1 cellular context compared by ENCODE assay signal in genomic region chr14:55411426-55412389, GRCh38.
TF ChIP-seq lines count a peak whose summit lies in the region.

A gene with protein sequence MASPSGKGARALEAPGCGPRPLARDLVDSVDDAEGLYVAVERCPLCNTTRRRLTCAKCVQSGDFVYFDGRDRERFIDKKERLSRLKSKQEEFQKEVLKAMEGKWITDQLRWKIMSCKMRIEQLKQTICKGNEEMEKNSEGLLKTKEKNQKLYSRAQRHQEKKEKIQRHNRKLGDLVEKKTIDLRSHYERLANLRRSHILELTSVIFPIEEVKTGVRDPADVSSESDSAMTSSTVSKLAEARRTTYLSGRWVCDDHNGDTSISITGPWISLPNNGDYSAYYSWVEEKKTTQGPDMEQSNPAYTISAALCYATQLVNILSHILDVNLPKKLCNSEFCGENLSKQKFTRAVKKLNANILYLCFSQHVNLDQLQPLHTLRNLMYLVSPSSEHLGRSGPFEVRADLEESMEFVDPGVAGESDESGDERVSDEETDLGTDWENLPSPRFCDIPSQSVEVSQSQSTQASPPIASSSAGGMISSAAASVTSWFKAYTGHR (minus strand): TSS chr14:55411830. CDS start chr14:55411822, 8 bp downstream.

TF ChIP-seq in K562, 482 proteins besides CTCF, POLR2A, EP300 and RAD21 (continued from another document and continues in another):
- TF ChIP-seq ZNF518B (CRISPR knock-in tag; IDR thresholded peaks at IDR 0.05) (no peak), ZNF740 (CRISPR knock-in tag; IDR thresholded peaks at IDR 0.05) (no peak), ZNF740 (tag; IDR thresholded peaks at IDR 0.05) (no peak), GATAD2B (IDR thresholded peaks at IDR 0.05; ENCODE audit: borderline replicate concordance) (0 out of 2 replicates have a peak, but pooled peaks have one; percentile 31), CC2D1A (IDR thresholded peaks at IDR 0.05) (no peak), IFI16 (CRISPR knock-in tag; IDR thresholded peaks at IDR 0.05) (no peak), ZNF263 (CRISPR knock-in tag; IDR thresholded peaks at IDR 0.05; ENCODE audit: borderline replicate concordance) (no peak), ZNF431 (CRISPR knock-in tag; IDR thresholded peaks at IDR 0.05) (no peak), TCF15 (CRISPR knock-in tag; IDR thresholded peaks at IDR 0.05) (no peak), ZBTB7A (IDR thresholded peaks at IDR 0.05; ENCODE audit: borderline replicate concordance, control insufficient read depth, low read depth, low read length) (peak; percentile 98), ZNF232 (CRISPR knock-in tag; IDR thresholded peaks at IDR 0.05) (no peak), BMI1 (IDR thresholded peaks at IDR 0.05; ENCODE audit: low read length) (no peak), MTA1 (IDR thresholded peaks at IDR 0.05; ENCODE audit: borderline replicate concordance) (no peak), RUNX1 (IDR thresholded peaks at IDR 0.05; ENCODE audit: low read depth) (no peak), STAT5B (CRISPR knock-in tag; IDR thresholded peaks at IDR 0.05) (no peak), RBM34 (IDR thresholded peaks at IDR 0.05; ENCODE audit: borderline replicate concordance, insufficient read depth, low read length) (no peak), MYC (IDR thresholded peaks at IDR 0.05; ENCODE audit: low read depth, low read length) (peak; percentile 84), MYC (CRISPR knock-in tag; IDR thresholded peaks at IDR 0.05; ENCODE audit: borderline replicate concordance, low read depth) (no peak), ZNF830 (CRISPR knock-in tag; IDR thresholded peaks at IDR 0.05) (no peak), MCM5 (IDR thresholded peaks at IDR 0.05; ENCODE audit: low read depth) (no peak), ZNF76 (CRISPR knock-in tag; IDR thresholded peaks at IDR 0.05; ENCODE audit: borderline replicate concordance) (no peak), BDP1 (IDR thresholded peaks at IDR 0.05; ENCODE audit: insufficient read depth, insufficient read length) (no peak), ILK (tag; IDR thresholded peaks at IDR 0.05; ENCODE audit: borderline replicate concordance, low read depth) (no peak), ZNF655 (CRISPR knock-in tag; IDR thresholded peaks at IDR 0.05) (no peak), ELF1 (tag; IDR thresholded peaks at IDR 0.05) (0 out of 2 replicates have a peak, but pooled peaks have one; percentile 32), ZNF165 (CRISPR knock-in tag; IDR thresholded peaks at IDR 0.05; ENCODE audit: borderline replicate concordance) (no peak), ZNF23 (CRISPR knock-in tag; IDR thresholded peaks at IDR 0.05) (no peak), ZC3H8 (IDR thresholded peaks at IDR 0.05) (no peak), HNRNPL (IDR thresholded peaks at IDR 0.05; ENCODE audit: low read depth, low read length) (no peak), SOX6 (IDR thresholded peaks at IDR 0.05) (no peak), ILF3 (IDR thresholded peaks at IDR 0.05; ENCODE audit: borderline replicate concordance) (no peak), NONO (IDR thresholded peaks at IDR 0.05; ENCODE audit: low read depth in 2 of 2, low read length in 1 of 2) (peak in 1 of 2 experiments; percentile 68; a peak in 2 of 4 replicates), CAMTA2 (CRISPR knock-in tag; conservative IDR thresholded peaks at IDR 0.05) (no peak), KDM1A (IDR thresholded peaks at IDR 0.05) (peak in 1 of 2 experiments; percentile 61; a peak in 2 of 4 replicates), ZNF384 (IDR thresholded peaks at IDR 0.05; ENCODE audit: low read depth, low read length) (no peak), HDAC6 (IDR thresholded peaks at IDR 0.05; ENCODE audit: low read depth, low read length) (no peak), CREB1 (IDR thresholded peaks at IDR 0.05) (no peak), CREB1 (CRISPR knock-in tag; IDR thresholded peaks at IDR 0.05) (no peak), ZNF24 (IDR thresholded peaks at IDR 0.05) (no peak), ZNF143 (CRISPR knock-in tag; IDR thresholded peaks at IDR 0.05) (peak; percentile 80)
- TF ChIP-seq, protein P1, sequence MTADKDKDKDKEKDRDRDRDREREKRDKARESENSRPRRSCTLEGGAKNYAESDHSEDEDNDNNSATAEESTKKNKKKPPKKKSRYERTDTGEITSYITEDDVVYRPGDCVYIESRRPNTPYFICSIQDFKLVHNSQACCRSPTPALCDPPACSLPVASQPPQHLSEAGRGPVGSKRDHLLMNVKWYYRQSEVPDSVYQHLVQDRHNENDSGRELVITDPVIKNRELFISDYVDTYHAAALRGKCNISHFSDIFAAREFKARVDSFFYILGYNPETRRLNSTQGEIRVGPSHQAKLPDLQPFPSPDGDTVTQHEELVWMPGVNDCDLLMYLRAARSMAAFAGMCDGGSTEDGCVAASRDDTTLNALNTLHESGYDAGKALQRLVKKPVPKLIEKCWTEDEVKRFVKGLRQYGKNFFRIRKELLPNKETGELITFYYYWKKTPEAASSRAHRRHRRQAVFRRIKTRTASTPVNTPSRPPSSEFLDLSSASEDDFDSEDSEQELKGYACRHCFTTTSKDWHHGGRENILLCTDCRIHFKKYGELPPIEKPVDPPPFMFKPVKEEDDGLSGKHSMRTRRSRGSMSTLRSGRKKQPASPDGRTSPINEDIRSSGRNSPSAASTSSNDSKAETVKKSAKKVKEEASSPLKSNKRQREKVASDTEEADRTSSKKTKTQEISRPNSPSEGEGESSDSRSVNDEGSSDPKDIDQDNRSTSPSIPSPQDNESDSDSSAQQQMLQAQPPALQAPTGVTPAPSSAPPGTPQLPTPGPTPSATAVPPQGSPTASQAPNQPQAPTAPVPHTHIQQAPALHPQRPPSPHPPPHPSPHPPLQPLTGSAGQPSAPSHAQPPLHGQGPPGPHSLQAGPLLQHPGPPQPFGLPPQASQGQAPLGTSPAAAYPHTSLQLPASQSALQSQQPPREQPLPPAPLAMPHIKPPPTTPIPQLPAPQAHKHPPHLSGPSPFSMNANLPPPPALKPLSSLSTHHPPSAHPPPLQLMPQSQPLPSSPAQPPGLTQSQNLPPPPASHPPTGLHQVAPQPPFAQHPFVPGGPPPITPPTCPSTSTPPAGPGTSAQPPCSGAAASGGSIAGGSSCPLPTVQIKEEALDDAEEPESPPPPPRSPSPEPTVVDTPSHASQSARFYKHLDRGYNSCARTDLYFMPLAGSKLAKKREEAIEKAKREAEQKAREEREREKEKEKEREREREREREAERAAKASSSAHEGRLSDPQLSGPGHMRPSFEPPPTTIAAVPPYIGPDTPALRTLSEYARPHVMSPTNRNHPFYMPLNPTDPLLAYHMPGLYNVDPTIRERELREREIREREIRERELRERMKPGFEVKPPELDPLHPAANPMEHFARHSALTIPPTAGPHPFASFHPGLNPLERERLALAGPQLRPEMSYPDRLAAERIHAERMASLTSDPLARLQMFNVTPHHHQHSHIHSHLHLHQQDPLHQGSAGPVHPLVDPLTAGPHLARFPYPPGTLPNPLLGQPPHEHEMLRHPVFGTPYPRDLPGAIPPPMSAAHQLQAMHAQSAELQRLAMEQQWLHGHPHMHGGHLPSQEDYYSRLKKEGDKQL (CRISPR knock-in tag; IDR thresholded peaks at IDR 0.05; ENCODE audit: borderline replicate concordance) = no peak
- TF ChIP-seq, protein P2, sequence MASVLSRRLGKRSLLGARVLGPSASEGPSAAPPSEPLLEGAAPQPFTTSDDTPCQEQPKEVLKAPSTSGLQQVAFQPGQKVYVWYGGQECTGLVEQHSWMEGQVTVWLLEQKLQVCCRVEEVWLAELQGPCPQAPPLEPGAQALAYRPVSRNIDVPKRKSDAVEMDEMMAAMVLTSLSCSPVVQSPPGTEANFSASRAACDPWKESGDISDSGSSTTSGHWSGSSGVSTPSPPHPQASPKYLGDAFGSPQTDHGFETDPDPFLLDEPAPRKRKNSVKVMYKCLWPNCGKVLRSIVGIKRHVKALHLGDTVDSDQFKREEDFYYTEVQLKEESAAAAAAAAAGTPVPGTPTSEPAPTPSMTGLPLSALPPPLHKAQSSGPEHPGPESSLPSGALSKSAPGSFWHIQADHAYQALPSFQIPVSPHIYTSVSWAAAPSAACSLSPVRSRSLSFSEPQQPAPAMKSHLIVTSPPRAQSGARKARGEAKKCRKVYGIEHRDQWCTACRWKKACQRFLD (CRISPR knock-in tag; IDR thresholded peaks at IDR 0.05) = 0 out of 2 replicates have a peak, but pooled peaks have one; percentile 48
- TF ChIP-seq, protein P3, sequence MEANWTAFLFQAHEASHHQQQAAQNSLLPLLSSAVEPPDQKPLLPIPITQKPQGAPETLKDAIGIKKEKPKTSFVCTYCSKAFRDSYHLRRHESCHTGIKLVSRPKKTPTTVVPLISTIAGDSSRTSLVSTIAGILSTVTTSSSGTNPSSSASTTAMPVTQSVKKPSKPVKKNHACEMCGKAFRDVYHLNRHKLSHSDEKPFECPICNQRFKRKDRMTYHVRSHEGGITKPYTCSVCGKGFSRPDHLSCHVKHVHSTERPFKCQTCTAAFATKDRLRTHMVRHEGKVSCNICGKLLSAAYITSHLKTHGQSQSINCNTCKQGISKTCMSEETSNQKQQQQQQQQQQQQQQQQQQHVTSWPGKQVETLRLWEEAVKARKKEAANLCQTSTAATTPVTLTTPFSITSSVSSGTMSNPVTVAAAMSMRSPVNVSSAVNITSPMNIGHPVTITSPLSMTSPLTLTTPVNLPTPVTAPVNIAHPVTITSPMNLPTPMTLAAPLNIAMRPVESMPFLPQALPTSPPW (CRISPR knock-in tag; IDR thresholded peaks at IDR 0.05) = peak; percentile 98
- TF ChIP-seq, protein P4, sequence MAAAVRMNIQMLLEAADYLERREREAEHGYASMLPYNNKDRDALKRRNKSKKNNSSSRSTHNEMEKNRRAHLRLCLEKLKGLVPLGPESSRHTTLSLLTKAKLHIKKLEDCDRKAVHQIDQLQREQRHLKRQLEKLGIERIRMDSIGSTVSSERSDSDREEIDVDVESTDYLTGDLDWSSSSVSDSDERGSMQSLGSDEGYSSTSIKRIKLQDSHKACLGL (CRISPR knock-in tag; IDR thresholded peaks at IDR 0.05; ENCODE audit: borderline replicate concordance, poor library complexity, severe bottlenecking) = peak; percentile 66
- TF ChIP-seq, protein P5, sequence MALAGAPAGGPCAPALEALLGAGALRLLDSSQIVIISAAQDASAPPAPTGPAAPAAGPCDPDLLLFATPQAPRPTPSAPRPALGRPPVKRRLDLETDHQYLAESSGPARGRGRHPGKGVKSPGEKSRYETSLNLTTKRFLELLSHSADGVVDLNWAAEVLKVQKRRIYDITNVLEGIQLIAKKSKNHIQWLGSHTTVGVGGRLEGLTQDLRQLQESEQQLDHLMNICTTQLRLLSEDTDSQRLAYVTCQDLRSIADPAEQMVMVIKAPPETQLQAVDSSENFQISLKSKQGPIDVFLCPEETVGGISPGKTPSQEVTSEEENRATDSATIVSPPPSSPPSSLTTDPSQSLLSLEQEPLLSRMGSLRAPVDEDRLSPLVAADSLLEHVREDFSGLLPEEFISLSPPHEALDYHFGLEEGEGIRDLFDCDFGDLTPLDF (CRISPR knock-in tag; IDR thresholded peaks at IDR 0.05) = no peak
